17 cellular contexts compared by ENCODE assay signal in the genomic region with DNA sequence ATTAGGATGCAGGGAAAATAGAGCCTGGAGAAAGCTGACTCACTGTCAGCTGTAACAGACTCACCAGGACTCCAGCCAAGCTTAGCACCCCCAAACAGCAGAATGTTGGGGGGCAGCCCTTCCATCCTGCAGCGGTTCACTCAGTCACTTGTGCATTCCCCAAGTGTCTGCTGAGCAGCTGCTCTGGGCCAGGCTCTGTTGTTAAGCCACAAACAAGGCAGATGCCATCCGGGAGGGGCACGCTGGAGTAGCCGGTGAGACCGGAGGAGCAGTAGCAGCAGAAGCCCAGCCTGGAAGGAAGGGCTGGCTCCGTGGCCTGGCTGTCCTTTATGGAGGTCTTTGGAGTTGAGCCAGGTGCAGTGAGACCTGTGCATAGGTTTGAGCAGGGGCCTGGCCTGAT. TPM values are rescaled to one million over a fixed set of nuclear protein-coding genes. Genes with fewer than 3 reads are reported as not detected.
DNase-seq lines count a peak whose midpoint lies in the region; ATAC-seq and TF ChIP-seq lines count a peak whose summit lies in the region.
"Had no signal": no experiment of that assay in that cellular context is flagged by ENCODE, and none has a peak within 500 bp of the region (broad histone marks: within the 10 kb centered on the region; RNA-seq: fewer than 3 reads in every experiment).

No MANE protein-coding gene starts in this region.

- H3K79me1 ChIP-seq in neuronal stem cell (ENCODE audit: low read depth, low read length) = no peaks in the 10 kb centered on the region

- H2BK12ac ChIP-seq in neuronal stem cell (ENCODE audit: low read length) = no peak overlapping the region

- no peak overlapping the region for H2BK15ac ChIP-seq in neuronal stem cell (ENCODE audit: low read length)

- H3K14ac ChIP-seq in neuronal stem cell (ENCODE audit: low read length) = peak overlapping the region; percentile 82

- intact Hi-C loops in psoas muscle (cut with DNase I) = no loop called here

- H4K91ac ChIP-seq in neuronal stem cell (ENCODE audit: low read depth, low read length, poor library complexity) = no peak overlapping the region

- H3K9me3 ChIP-seq in BLaER1 (no peaks in the 10 kb centered on the region), WERI-Rb-1 (ENCODE audit: severe bottlenecking) (no peaks in the 10 kb centered on the region), neuronal stem cell (replicated peaks in 1 of 2; ENCODE audit: control insufficient read depth in 2 of 2, insufficient read depth in 1 of 2, low read depth in 1 of 2, low read length in 2 of 2) (no peaks in the 10 kb centered on the region), psoas muscle (no peaks in the 10 kb centered on the region)

- H3K36me3 ChIP-seq in BLaER1 = no peaks in the 10 kb centered on the region
- no peaks in the 10 kb centered on the region for H3K36me3 ChIP-seq in WERI-Rb-1
- H3K36me3 ChIP-seq in neuronal stem cell (replicated peaks in 1 of 2; ENCODE audit: control insufficient read depth in 2 of 2, insufficient read depth in 2 of 2, low read length in 2 of 2) = no peaks in the 10 kb centered on the region
- no peaks in the 10 kb centered on the region for H3K36me3 ChIP-seq in psoas muscle (ENCODE audit: insufficient read depth in 1 of 2, low read depth in 1 of 2)
- H3K36me3 ChIP-seq: BLaER1 treated with 17β-estradiol and CSF1 and Interleukin-3, amounts not matched to agents 10 nM and 100 nM had no signal

- H3K4me3 ChIP-seq in BLaER1 (no peak overlapping the region), WERI-Rb-1 (ENCODE audit: low read depth, low read length) (no peak overlapping the region), neuronal stem cell (ENCODE audit: low read length in 2 of 2) (no peak overlapping the region), psoas muscle (no peak overlapping the region)
- H3K4me3 ChIP-seq: BLaER1 treated with 17β-estradiol and CSF1 and Interleukin-3, amounts not matched to agents 10 nM and 100 nM had no signal

- H3K18ac ChIP-seq in neuronal stem cell (ENCODE audit: low read length) = peak overlapping the region; percentile 38

- peaks cover 89% of the 10 kb centered on the region for H3K27me3 ChIP-seq in BLaER1
- H3K27me3 ChIP-seq in WERI-Rb-1 (ENCODE audit: insufficient read depth, low read depth, severe bottlenecking) = peaks cover 35% of the 10 kb centered on the region
- peaks cover 0 to 41% (median 0%) of the 10 kb centered on the region in 3 experiments for H3K27me3 ChIP-seq in neuronal stem cell (ENCODE audit: control insufficient read depth in 3 of 3, insufficient read depth in 3 of 3, low read depth in 1 of 3, low read length in 3 of 3)
- peaks cover 0 to 9% (median 3%) of the 10 kb centered on the region in 3 donors for H3K27me3 ChIP-seq in psoas muscle (ENCODE audit: insufficient read depth in 3 of 3, low read length in 2 of 3)

- H4K20me1 ChIP-seq in BLaER1 = no peaks in the 10 kb centered on the region; the same call in 1 of the 2 replicates

- no peak overlapping the region for H4K8ac ChIP-seq in neuronal stem cell (ENCODE audit: low read depth, low read length)

- H3K9ac ChIP-seq in BLaER1 (no peak overlapping the region), neuronal stem cell (ENCODE audit: low read depth, low read length, poor library complexity) (no peak overlapping the region)
- H3K9ac ChIP-seq: BLaER1 treated with 17β-estradiol and CSF1 and Interleukin-3, amounts not matched to agents 10 nM and 100 nM had no signal

- H3K27ac ChIP-seq in BLaER1 = no peak overlapping the region
- H3K27ac ChIP-seq in WERI-Rb-1 = peak overlapping the region; percentile 57
- H3K27ac ChIP-seq in neuronal stem cell (replicated peaks; ENCODE audit: low read length) = no peak overlapping the region
- H3K27ac ChIP-seq in psoas muscle = no peak overlapping the region
- H3K27ac ChIP-seq: BLaER1 treated with 17β-estradiol and CSF1 and Interleukin-3, amounts not matched to agents 10 nM and 100 nM had no signal

- peak; percentile 29 for DNase-seq in LHCN-M2 (ENCODE audit: low read depth)
- peak; percentile 76 for DNase-seq in WERI-Rb-1
- DNase-seq in neuronal stem cell (ENCODE audit: low spot score) = no peak
- DNase-seq in NCI-H226 = no peak
- no peak for DNase-seq in psoas muscle
- DNase-seq in nucleus accumbens (lab: John Stamatoyannopoulos, UW) = no peak
- DNase-seq: 8988T; AML-193; CD4-positive, CD25-positive, alpha-beta regulatory T cell; DMS153; DND-41; GDM1; GOT3; H9 had no signal

- ATAC-seq in psoas muscle = no peak

- H2AK5ac ChIP-seq in neuronal stem cell (ENCODE audit: low read depth, low read length) = no peak overlapping the region

- H3K4ac ChIP-seq in neuronal stem cell (ENCODE audit: low read length) = no peak overlapping the region

- TF ChIP-seq CTCF in WERI-Rb-1 (IDR thresholded peaks at IDR 0.05; ENCODE audit: low read depth, low read length) = no peak
- no peak for TF ChIP-seq CTCF in psoas muscle (IDR thresholded peaks at IDR 0.05)

- H2BK120ac ChIP-seq in neuronal stem cell (ENCODE audit: low read depth, low read length) = no peak overlapping the region

- H3K4me2 ChIP-seq in BLaER1 = peak overlapping the region; percentile 74; the same call in 1 of the 2 replicates
- no peak overlapping the region for H3K4me2 ChIP-seq in neuronal stem cell (ENCODE audit: insufficient read depth, low read length, poor library complexity, severe bottlenecking)

- no CpG with 5 or more reads among the region's 6 CpGs for WGBS in neuronal stem cell (ENCODE audit: extremely low coverage in 2 of 2, insufficient read length in 2 of 2, insufficient replicate concordance in 1 of 2), 2 donors
- WGBS in psoas muscle, 3 donors = 74 to 75% (median 75%) methylated on average over 5 to 6 of the region's 6 CpGs

- H3K23ac ChIP-seq in neuronal stem cell (ENCODE audit: low read depth, low read length, poor library complexity) = no peak overlapping the region

- no peak overlapping the region for H2BK5ac ChIP-seq in neuronal stem cell (ENCODE audit: low read length)

- H3K4me1 ChIP-seq in BLaER1 = peaks cover 56% of the 10 kb centered on the region
- peaks cover 7 to 8% of the 10 kb centered on the region in 2 donors for H3K4me1 ChIP-seq in neuronal stem cell (ENCODE audit: control insufficient read depth in 2 of 2, insufficient read depth in 1 of 2, low read depth in 1 of 2, low read length in 2 of 2)
- H3K4me1 ChIP-seq in psoas muscle = no peaks in the 10 kb centered on the region

- no peak overlapping the region for H2AFZ ChIP-seq in neuronal stem cell (ENCODE audit: low read length)

RNA-seq across cellular contexts. Expression of a gene that starts 22.0 kb away (rescaled TPM):
- total RNA-seq in LHCN-M2 (2014; rRNA removed) (35.3 and 40.1 TPM in 2 replicates), psoas muscle (10 to 100 TPM; 17.0 to 34.3 (median 20.6) TPM)
- 33.3 TPM for polyA plus RNA-seq in LHCN-M2 (2012)
- 24.9 TPM for polyA plus RNA-seq in neuronal stem cell (2013, experiment 1 of 2)
- polyA plus RNA-seq in neuronal stem cell (2013, experiment 2 of 2) = 25.1 TPM
- 10 to 100 TPM; 47.8 to 53.5 (median 48.6) TPM for polyA plus RNA-seq in psoas muscle

RNA-seq across cellular contexts. Expression of a gene that starts 59.5 kb away (rescaled TPM):
- total RNA-seq in LHCN-M2 (2014; rRNA removed) (not detected in 2 replicates), psoas muscle (under 1 TPM in 1 of 4 donors, not detected in 3; 0.04 TPM)
- not detected for polyA plus RNA-seq in LHCN-M2 (2012)
- 0.49 TPM for polyA plus RNA-seq in neuronal stem cell (2013, experiment 1 of 2)
- polyA plus RNA-seq in neuronal stem cell (2013, experiment 2 of 2) = 0.48 TPM
- polyA plus RNA-seq in psoas muscle = under 1 TPM in 2 of 3 donors, not detected in 1; 0.01 TPM
- total RNA-seq: CD4-positive, CD25-positive, alpha-beta regulatory T cell; HT1080 had no signal
- polyA plus RNA-seq: CD4-positive, CD25-positive, alpha-beta regulatory T cell had no signal

Comparison
In these comparisons a context has a peak if more than half of its experiments do, and no peak if none do; other contexts are left out.
1. DNase-seq: peak in LHCN-M2 (single experiment) and WERI-Rb-1 (single experiment); none in neuronal stem cell (single experiment), NCI-H226 (single experiment), psoas muscle (0 of 2) and nucleus accumbens (0 of 56).